Comparison of ENCODE assay signal across 8 cellular contexts in the genomic region with DNA sequence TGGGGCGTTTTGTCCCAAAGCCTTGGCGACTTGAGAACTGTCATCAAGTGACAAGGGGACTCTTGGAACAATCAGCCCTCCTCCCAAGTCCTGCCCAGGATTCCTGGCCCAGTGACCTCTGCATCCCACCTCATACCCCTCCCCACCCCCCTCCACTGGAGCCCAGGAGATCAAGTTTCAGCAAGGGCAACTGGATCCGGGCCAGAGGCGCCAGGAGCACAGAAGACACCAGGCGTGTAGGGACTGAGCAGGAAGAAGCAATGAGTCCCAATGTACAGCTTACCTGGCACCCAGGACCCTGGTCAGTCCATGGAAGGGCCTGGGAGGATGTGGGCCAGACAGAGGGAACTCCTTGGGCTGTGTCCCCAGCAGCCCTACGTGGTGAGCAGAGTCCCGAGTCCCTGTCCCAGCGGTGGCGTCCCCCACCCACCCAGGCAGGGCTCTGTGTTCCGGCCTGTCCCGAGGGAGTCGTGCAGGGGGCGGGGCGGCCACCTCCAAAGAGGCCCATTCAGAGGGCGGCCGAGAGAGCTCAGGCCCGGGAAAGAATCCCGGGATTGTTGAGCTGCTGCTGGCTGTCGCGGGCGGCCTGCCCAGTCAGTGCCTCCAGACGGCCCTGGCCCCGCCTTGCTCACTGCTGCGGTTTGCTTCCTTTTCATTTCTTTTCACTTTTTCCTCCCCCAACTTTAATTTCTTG.
DNase-seq lines count a peak whose midpoint lies in the region; ATAC-seq and TF ChIP-seq lines count a peak whose summit lies in the region.

No MANE protein-coding gene starts in this region.

- TF ChIP-seq CTCF in H9 (conservative IDR thresholded peaks at IDR 0.05) (no peak), GM13976 (IDR thresholded peaks at IDR 0.05; ENCODE audit: borderline replicate concordance, control extremely low read depth, extremely low read depth, insufficient read depth, missing control alignments) (no peak)

- H3K4me1 ChIP-seq in H9 (ENCODE audit: insufficient read depth, low read length) (peaks cover 15% of the 10 kb centered on the region), Karpas-422 (ENCODE audit: low read length) (peaks cover 23% of the 10 kb centered on the region)

- H3K79me1 ChIP-seq in H9 (ENCODE audit: insufficient read depth, low read depth, low read length, poor library complexity, severe bottlenecking), result no peaks in the 10 kb centered on the region

- no peak overlapping the region for H3K56ac ChIP-seq in H9 (ENCODE audit: insufficient read length, low read depth, low read length)

- ATAC-seq in HG02588 (IDR thresholded peaks at IDR 0.05; ENCODE audit: unreplicated experiment) (no peak), GM21367 (IDR thresholded peaks at IDR 0.05; ENCODE audit: unreplicated experiment) (no peak)

- H3K4me1 Mint-ChIP-seq in H9, result peaks cover 47 to 50% of the 10 kb centered on the region in 2 experiments

- no peaks in the 10 kb centered on the region for H3K36me3 ChIP-seq in Karpas-422 (ENCODE audit: insufficient read depth, low read length)

- H4K8ac ChIP-seq in H9 (replicated peaks; ENCODE audit: insufficient read length, low read depth, low read length), result no peak overlapping the region

- no peaks in the 10 kb centered on the region; a peak in 2 of 7 replicates for H3K36me3 Mint-ChIP-seq in H9 (ENCODE audit: insufficient read depth in 1 of 3, low read depth in 3 of 3)

- H2AFZ ChIP-seq in H9 (ENCODE audit: low read length) (no peak overlapping the region), Karpas-422 (ENCODE audit: low read length) (no peak overlapping the region)

- H4K91ac ChIP-seq in H9 (ENCODE audit: insufficient read length, low read depth, low read length), result no peak overlapping the region

- H3K9me2 ChIP-seq in Karpas-422 (replicated peaks; ENCODE audit: insufficient read depth, low read length), result no peaks in the 10 kb centered on the region

- H3K79me2 ChIP-seq in H9 (ENCODE audit: insufficient read depth, low read length), result no peaks in the 10 kb centered on the region
- peaks cover 6% of the 10 kb centered on the region; the same call in 1 of the 2 replicates for H3K79me2 ChIP-seq in Karpas-422 (ENCODE audit: low read length)

- H3K27me3 Mint-ChIP-seq in H9 (ENCODE audit: low read depth), result no peaks in the 10 kb centered on the region; the same call in 1 of the 2 replicates

- WGBS in H9 (ENCODE audit: extremely low coverage, insufficient read length, low lambda C conversion rate), result no CpG with 5 or more reads among the region's 24 CpGs

- no peak overlapping the region for H3T11ph ChIP-seq in H9 (ENCODE audit: low read length)

- H3K9ac ChIP-seq in H9 (ENCODE audit: extremely low read depth, insufficient read length, low read length), result peak overlapping the region; percentile 55
- no peak overlapping the region for H3K9ac ChIP-seq in Karpas-422 (ENCODE audit: low read length)

- H3K27me3 ChIP-seq in H9 (ENCODE audit: insufficient read depth, low read length) (no peaks in the 10 kb centered on the region), Karpas-422 (ENCODE audit: low read length) (no peaks in the 10 kb centered on the region)

- H2BK20ac ChIP-seq in H9 (ENCODE audit: low read depth, low read length, poor library complexity, severe bottlenecking), result no peak overlapping the region

- H3K4me2 ChIP-seq in H9 (ENCODE audit: insufficient read depth, insufficient read length, low read length), result peak overlapping the region; percentile 22
- no peak overlapping the region for H3K4me2 ChIP-seq in Karpas-422 (ENCODE audit: low read depth, low read length, poor library complexity, severe bottlenecking)

- H3K4me3 Mint-ChIP-seq in H9, result peak overlapping the region; percentile 67 to 81

- peak overlapping the region; percentile 43 for H3K18ac ChIP-seq in H9 (ENCODE audit: insufficient read length, low read depth, low read length)

- H2AK5ac ChIP-seq in H9 (ENCODE audit: insufficient read length, low read length), result no peak overlapping the region

- no peaks in the 10 kb centered on the region; a peak in 1 of 5 replicates for H3K9me3 Mint-ChIP-seq in H9

- H4K20me1 ChIP-seq in H9 (ENCODE audit: control insufficient read depth, insufficient read depth, insufficient read length) (no peaks in the 10 kb centered on the region), Karpas-422 (ENCODE audit: insufficient read depth, low read depth, low read length) (no peaks in the 10 kb centered on the region)

- no peak overlapping the region for H3K4me3 ChIP-seq in Karpas-422 (ENCODE audit: low read length)

- H2BK15ac ChIP-seq in H9 (ENCODE audit: low read depth, low read length), result no peak overlapping the region

- no peak overlapping the region for H3K4ac ChIP-seq in H9 (ENCODE audit: low read depth, low read length)

- no peaks in the 10 kb centered on the region for H3K9me3 ChIP-seq in H9 (ENCODE audit: control insufficient read depth, low read depth, low read length)
- H3K9me3 ChIP-seq in Karpas-422 (ENCODE audit: low read length), result no peaks in the 10 kb centered on the region

- H2BK5ac ChIP-seq in H9 (ENCODE audit: insufficient read length, low read length), result no peak overlapping the region

- H3K14ac ChIP-seq in H9 (ENCODE audit: insufficient read depth, low read length), result peak overlapping the region; percentile 68

- no peak overlapping the region for H2BK120ac ChIP-seq in H9 (ENCODE audit: low read depth, low read length, poor library complexity, severe bottlenecking)

- H3K27ac ChIP-seq in H9 (ENCODE audit: insufficient read length, low read depth, low read length), result no peak overlapping the region
- H3K27ac ChIP-seq in Karpas-422 (ENCODE audit: low read length), result no peak overlapping the region

- H4K5ac ChIP-seq in H9 (ENCODE audit: insufficient read length, low read depth, low read length), result no peak overlapping the region

- DNase-seq in H9 (peak; percentile 91), anterior cingulate cortex (lab: John Stamatoyannopoulos, UW) (peak; percentile 29 to 96 (median 86)), hippocampal formation (lab: John Stamatoyannopoulos, UW) (peak; percentile 84 to 89), putamen (ENCODE audit: low spot score) (peak; percentile 89), GM13976 (ENCODE audit: low spot score) (no peak), Karpas-422 (no peak)

- peak overlapping the region; percentile 94 to 99 (median 96) for H3K27ac Mint-ChIP-seq in H9

- no peaks in the 10 kb centered on the region for H3K23me2 ChIP-seq in H9 (ENCODE audit: insufficient read length, low read depth, low read length, poor library complexity, severe bottlenecking)

- H2BK12ac ChIP-seq in H9 (ENCODE audit: insufficient read length, low read depth, low read length), result no peak overlapping the region

- in situ Hi-C loops in GM13976 (cut with MboI; ENCODE audit: low sequenced_read_pairs, unreplicated experiment), result no loop called here

- no peak overlapping the region for H3K23ac ChIP-seq in H9 (ENCODE audit: insufficient read length, low read depth, low read length)

Comparison
In these comparisons a context has a peak if more than half of its experiments do, and no peak if none do; other contexts are left out.
1. DNase-seq: peak in H9 (single experiment), anterior cingulate cortex (58 of 58), hippocampal formation (2 of 2) and putamen (single experiment); none in GM13976 (single experiment) and Karpas-422 (single experiment).